Comparison of ENCODE assay signal across 1 cellular context in genomic region chr14:24993631-24994030, GRCh38.
TF ChIP-seq lines count a peak whose summit lies in the region.

No MANE protein-coding gene starts in this region.

TF ChIP-seq in GM12878, 131 proteins besides CTCF, POLR2A, EP300 and RAD21 (continued from another document):
- no peak for TF ChIP-seq USF1 (IDR thresholded peaks at IDR 0.05; ENCODE audit: borderline replicate concordance, extremely low read length, insufficient read depth, low read depth, low read length)
- no peak for TF ChIP-seq IRF5 (IDR thresholded peaks at IDR 0.05; ENCODE audit: borderline replicate concordance)
- no peak for TF ChIP-seq ZNF384 (IDR thresholded peaks at IDR 0.05; ENCODE audit: borderline replicate concordance, low read depth, low read length)
- no peak for TF ChIP-seq KLF5 (IDR thresholded peaks at IDR 0.05; ENCODE audit: partially characterized antibody)
- TF ChIP-seq ZNF24 (IDR thresholded peaks at IDR 0.05), result no peak
- TF ChIP-seq BRCA1 (IDR thresholded peaks at IDR 0.05; ENCODE audit: low read depth, low read length), result no peak
- no peak for TF ChIP-seq ZNF207 (IDR thresholded peaks at IDR 0.05; ENCODE audit: borderline replicate concordance)
- TF ChIP-seq SREBF1 (IDR thresholded peaks at IDR 0.05; ENCODE audit: low read length), result no peak
- no peak for TF ChIP-seq RAD51 (IDR thresholded peaks at IDR 0.05)
- TF ChIP-seq SUZ12 (IDR thresholded peaks at IDR 0.05; ENCODE audit: unreplicated experiment), result no peak
- no peak for TF ChIP-seq SUPT20H (IDR thresholded peaks at IDR 0.05; ENCODE audit: borderline replicate concordance, control insufficient read depth, low read depth, low read length)
- no peak for TF ChIP-seq FOXM1 (IDR thresholded peaks at IDR 0.05; ENCODE audit: low read depth, low read length)
- TF ChIP-seq IKZF1 (conservative IDR thresholded peaks at IDR 0.05), result no peak
- no peak for TF ChIP-seq PBX3 (IDR thresholded peaks at IDR 0.05; ENCODE audit: insufficient replicate concordance, low read depth, low read length)
- TF ChIP-seq ZNF622 (IDR thresholded peaks at IDR 0.05), result no peak
